ENCODE assay signal across 1 cellular context in genomic region chr17:78214016-78214705, GRCh38.
TF ChIP-seq lines count a peak whose summit lies in the region.

Gene BIRC5, plus strand, starts transcription at chr17:78214253. Its CDS starts 64 bp downstream, at chr17:78214317.

TF ChIP-seq in HepG2, 621 proteins besides CTCF, POLR2A, EP300 and RAD21 (continued from another document and continues in another):
- TF ChIP-seq STAT6 (CRISPR knock-in tag; IDR thresholded peaks at IDR 0.05; ENCODE audit: borderline replicate concordance): peak; percentile 73; the same call in 1 of the 2 replicates
- TF ChIP-seq ZBTB4 (CRISPR knock-in tag; IDR thresholded peaks at IDR 0.05; ENCODE audit: borderline replicate concordance): peak; percentile 92
- TF ChIP-seq HCFC1 (IDR thresholded peaks at IDR 0.05; ENCODE audit: low read depth, low read length): peak; percentile 94
- peak; percentile 90; the same call in 1 of the 2 replicates for TF ChIP-seq ZHX1 (CRISPR knock-in tag; IDR thresholded peaks at IDR 0.05; ENCODE audit: low read depth)
- TF ChIP-seq CENPX (CRISPR knock-in tag; IDR thresholded peaks at IDR 0.05): no peak
- peak; percentile 95 for TF ChIP-seq ZNF574 (CRISPR knock-in tag; IDR thresholded peaks at IDR 0.05)
- TF ChIP-seq HMGXB3 (CRISPR knock-in tag; IDR thresholded peaks at IDR 0.05; ENCODE audit: borderline replicate concordance): peak; percentile 86
- TF ChIP-seq HMGA1 (CRISPR knock-in tag; conservative IDR thresholded peaks at IDR 0.05): no peak
- peak; percentile 70; the same call in 1 of the 2 replicates for TF ChIP-seq ZNF280B (CRISPR knock-in tag; IDR thresholded peaks at IDR 0.05; ENCODE audit: borderline replicate concordance)
- TF ChIP-seq KLF9 (CRISPR knock-in tag; IDR thresholded peaks at IDR 0.05; ENCODE audit: low read depth): no peak
- TF ChIP-seq PAF1 (CRISPR knock-in tag; IDR thresholded peaks at IDR 0.05): no peak
- peak; percentile 92 to 97; a peak in 3 of 4 replicates for TF ChIP-seq KLF16 (CRISPR knock-in tag; IDR thresholded peaks at IDR 0.05)
- TF ChIP-seq TBP (CRISPR knock-in tag; IDR thresholded peaks at IDR 0.05): peak; percentile 95; the same call in 1 of the 2 replicates
- TF ChIP-seq ZFP91 (CRISPR knock-in tag; IDR thresholded peaks at IDR 0.05; ENCODE audit: borderline replicate concordance): peak; percentile 93
- TF ChIP-seq ZFP36L2 (CRISPR knock-in tag; IDR thresholded peaks at IDR 0.05): no peak
- peak; percentile 93 for TF ChIP-seq ZGPAT (CRISPR knock-in tag; IDR thresholded peaks at IDR 0.05)
- no peak for TF ChIP-seq CEBPB (IDR thresholded peaks at IDR 0.05; ENCODE audit: borderline replicate concordance, low read depth, low read length)
- TF ChIP-seq ZNF503 (CRISPR knock-in tag; IDR thresholded peaks at IDR 0.05): peak; percentile 81
- no peak for TF ChIP-seq RNF219 (CRISPR knock-in tag; IDR thresholded peaks at IDR 0.05)
- peak; percentile 52; the same call in 1 of the 2 replicates for TF ChIP-seq PPARG (CRISPR knock-in tag; conservative IDR thresholded peaks at IDR 0.05)
- peak; percentile 99 for TF ChIP-seq ATF7-NPFF (CRISPR knock-in tag; IDR thresholded peaks at IDR 0.05; ENCODE audit: low read depth)
- TF ChIP-seq CBX2 (IDR thresholded peaks at IDR 0.05; ENCODE audit: low read depth, low read length): no peak
- no peak for TF ChIP-seq CBX2 (CRISPR knock-in tag; IDR thresholded peaks at IDR 0.05; ENCODE audit: low read depth)
